ENCODE assay signal across 18 cellular contexts in the genomic region with DNA sequence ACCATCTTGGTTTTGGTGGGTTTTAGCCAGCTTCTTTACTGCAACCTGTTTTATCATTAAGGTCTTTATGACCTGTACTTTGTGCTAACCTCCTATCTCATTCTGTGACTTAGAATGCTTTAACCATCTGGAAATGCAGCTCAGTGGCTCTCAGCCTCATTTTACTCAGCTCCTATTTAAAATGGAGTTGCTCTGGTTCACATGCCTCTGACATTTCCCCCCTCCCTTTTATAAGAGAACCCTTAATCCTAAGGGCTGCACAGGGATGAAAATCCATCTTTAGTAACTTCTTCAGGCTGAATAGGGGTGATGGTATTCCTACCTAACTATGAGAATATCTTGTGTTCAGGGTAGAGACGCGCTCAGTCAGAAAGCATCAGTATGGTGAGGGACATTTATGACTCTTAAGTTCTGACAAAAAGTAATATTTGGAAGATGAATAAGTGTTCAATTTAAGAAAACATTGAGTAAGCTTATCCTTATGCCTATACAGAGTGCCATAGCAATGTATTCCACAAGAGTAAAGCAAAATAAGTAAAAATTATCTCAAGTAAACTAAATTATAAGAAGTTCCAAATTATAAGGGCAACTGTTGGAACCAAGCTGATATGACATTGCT.
"Had no signal": no experiment of that assay in that cellular context is flagged by ENCODE, and none has a peak within 500 bp of the region (broad histone marks: within the 10 kb centered on the region; RNA-seq: fewer than 3 reads in every experiment).

No MANE protein-coding gene starts in this region.

- H3K9me3 Mint-ChIP-seq: type B pancreatic cell had no signal

- H3K4me1 Mint-ChIP-seq: nephron had no signal

- H3K27me3 Mint-ChIP-seq: activated naive CD8-positive, alpha-beta T cell treated with anti-CD3 and anti-CD28 coated beads, Interleukin-2, amount 10 ng/mL, durations not matched to agents 7 days and 5 days; type B pancreatic cell had no signal

- H3K27ac Mint-ChIP-seq: activated naive CD8-positive, alpha-beta T cell treated with anti-CD3 and anti-CD28 coated beads, Interleukin-2, amount 10 ng/mL, durations not matched to agents 7 days and 5 days; nephron had no signal

- H3K4me3 ChIP-seq: ascending aorta, esophagus squamous epithelium, mucosa of descending colon, psoas muscle, sigmoid colon, SJSA1 had no signal

- H3K36me3 ChIP-seq: ascending aorta, SJSA1 had no signal

- H3K4me1 ChIP-seq: psoas muscle, SJSA1 had no signal

- H3K27ac ChIP-seq: esophagus squamous epithelium, psoas muscle, sigmoid colon, SJSA1 had no signal

- H3K27me3 ChIP-seq: ascending aorta, esophagus squamous epithelium, sigmoid colon, SJSA1 had no signal

- H3K4me3 Mint-ChIP-seq: activated naive CD8-positive, alpha-beta T cell treated with anti-CD3 and anti-CD28 coated beads, Interleukin-2, amount 10 ng/mL, durations not matched to agents 7 days and 5 days; nephron; type B pancreatic cell had no signal

- DNase-seq: activated CD4-positive, alpha-beta T cell treated with anti-CD3 and anti-CD28 coated beads for 48 hours; activated naive CD8-positive, alpha-beta T cell treated with anti-CD3 and anti-CD28 coated beads, Interleukin-2, amount 10 ng/mL, durations not matched to agents 7 days and 5 days; esophagus squamous epithelium; foreskin fibroblast; mammary epithelial cell; mucosa of descending colon; occipital lobe; psoas muscle; sigmoid colon; stimulated activated CD4-positive, alpha-beta T cell treated with anti-CD3 and anti-CD28 coated beads, Interleukin-2, amount 100 ng/mL, for 24 hours; stimulated activated naive CD4-positive, alpha-beta T cell treated with Interleukin-2 at 50 U/mL for 16 hours; SW 1271; T-helper 9 cell had no signal

- ATAC-seq: mucosa of descending colon, psoas muscle had no signal

- FAIRE-seq: islet of Langerhans had no signal

- H3K9me3 ChIP-seq: ascending aorta, mucosa of descending colon, psoas muscle, sigmoid colon, SJSA1 had no signal
